ENCODE assay signal across 17 cellular contexts in the genomic region with DNA sequence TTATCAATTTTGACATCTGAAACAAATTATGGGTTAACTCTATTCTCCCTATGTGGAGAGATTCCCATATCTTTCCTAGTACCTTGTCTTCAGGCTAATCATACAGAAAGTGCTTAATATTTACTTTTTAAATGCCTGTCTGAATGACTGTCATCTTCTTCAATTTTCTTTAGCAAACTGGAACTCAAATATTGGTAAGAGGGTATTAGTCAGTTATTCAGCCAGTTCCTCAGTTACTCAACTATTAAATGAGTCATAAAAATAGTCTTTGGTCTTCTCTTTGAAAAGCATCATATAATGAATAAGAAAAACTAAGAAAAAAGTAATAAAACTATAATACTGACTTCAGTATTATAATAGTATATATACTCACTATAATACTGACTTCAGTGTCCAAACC.
"Had no signal": no experiment of that assay in that cellular context is flagged by ENCODE, and none has a peak within 500 bp of the region (broad histone marks: within the 10 kb centered on the region; RNA-seq: fewer than 3 reads in every experiment).

No MANE protein-coding gene starts in this region.

- H3K4me3 Mint-ChIP-seq: activated naive CD4-positive, alpha-beta T cell treated with anti-CD3 and anti-CD28 coated beads, Interleukin-2, amount 10 ng/mL, durations not matched to agents 7 days and 5 days; natural killer cell; stimulated activated naive B cell treated with anti-CD40 and anti-IgM and Interleukin-4, amounts not matched to agents 10 μg/mL and 1 μg/mL and 100 μg/mL, for 72 hours; WTC11 had no signal

- H3K27me3 ChIP-seq: transverse colon had no signal

- H3K27me3 Mint-ChIP-seq: activated naive CD4-positive, alpha-beta T cell treated with anti-CD3 and anti-CD28 coated beads, Interleukin-2, amount 10 ng/mL, durations not matched to agents 7 days and 5 days; progenitor cell of endocrine pancreas; stimulated activated naive B cell treated with anti-CD40 and anti-IgM and Interleukin-4, amounts not matched to agents 10 μg/mL and 1 μg/mL and 100 μg/mL, for 72 hours had no signal

- H3K36me3 Mint-ChIP-seq: activated naive CD4-positive, alpha-beta T cell treated with anti-CD3 and anti-CD28 coated beads, Interleukin-2, amount 10 ng/mL, durations not matched to agents 7 days and 5 days; natural killer cell; stimulated activated naive B cell treated with anti-CD40 and anti-IgM and Interleukin-4, amounts not matched to agents 10 μg/mL and 1 μg/mL and 100 μg/mL, for 72 hours; WTC11 had no signal

- H3K4me3 ChIP-seq: transverse colon had no signal

- DNase-seq: activated CD4-positive, alpha-beta T cell treated with anti-CD3 and anti-CD28 coated beads for 48 hours; activated CD8-positive, alpha-beta memory T cell treated with anti-CD3 and anti-CD28 coated beads for 24 hours; activated naive CD4-positive, alpha-beta T cell treated with anti-CD3 and anti-CD28 coated beads, Interleukin-2, amount 10 ng/mL, durations not matched to agents 7 days and 5 days; amygdala; hypothalamus; left colon; natural killer cell; occipital lobe; right cardiac atrium; stimulated activated CD4-positive, alpha-beta T cell treated with anti-CD3 and anti-CD28 coated beads, Interleukin-2, amount 100 ng/mL, for 24 hours; stimulated activated naive B cell treated with anti-CD40 and anti-IgM and Interleukin-4, amounts not matched to agents 10 μg/mL and 1 μg/mL and 100 μg/mL, for 72 hours; T1000; transverse colon had no signal

- H3K27ac Mint-ChIP-seq: activated naive CD4-positive, alpha-beta T cell treated with anti-CD3 and anti-CD28 coated beads, Interleukin-2, amount 10 ng/mL, durations not matched to agents 7 days and 5 days; activated T-helper 2 cell treated with anti-CD3 and anti-CD28 coated beads, Interferon-gamma antibody, Interleukin-2, Interleukin-4, amounts not matched to agents 10 μg/mL and 5 μg/mL and 100 μg/mL, durations not matched to agents 14 hours and 24 hours and 36 hours; natural killer cell; progenitor cell of endocrine pancreas; stimulated activated naive B cell treated with anti-CD40 and anti-IgM and Interleukin-4, amounts not matched to agents 10 μg/mL and 1 μg/mL and 100 μg/mL, for 72 hours; WTC11 had no signal

- H3K27ac ChIP-seq: transverse colon had no signal

- FAIRE-seq: endometrium had no signal

- ATAC-seq: left colon; natural killer cell; right cardiac atrium; stimulated activated naive B cell treated with anti-CD40 and anti-IgM and Interleukin-4, amounts not matched to agents 10 μg/mL and 1 μg/mL and 100 μg/mL, for 72 hours; WTC11 had no signal

- H3K36me3 ChIP-seq: transverse colon had no signal

- H3K4me1 Mint-ChIP-seq: activated naive CD4-positive, alpha-beta T cell treated with anti-CD3 and anti-CD28 coated beads, Interleukin-2, amount 10 ng/mL, durations not matched to agents 7 days and 5 days; natural killer cell; stimulated activated naive B cell treated with anti-CD40 and anti-IgM and Interleukin-4, amounts not matched to agents 10 μg/mL and 1 μg/mL and 100 μg/mL, for 72 hours; WTC11 had no signal

- H3K9me3 ChIP-seq: transverse colon had no signal

- H3K9me3 Mint-ChIP-seq: WTC11 had no signal

- H3K4me1 ChIP-seq: transverse colon had no signal
